8 cellular contexts compared by ENCODE assay signal in genomic region chr18:76686737-76687231, GRCh38.
DNase-seq lines count a peak whose midpoint lies in the region; ATAC-seq, FAIRE-seq and TF ChIP-seq lines count a peak whose summit lies in the region.

No MANE protein-coding gene starts in this region.

- peak; percentile 70 to 72 for DNase-seq in AML-193 (lab: John Stamatoyannopoulos, UW)
- no peak for DNase-seq in GM18507 (ENCODE audit: extremely low spot score, insufficient read length, low read depth)
- peak; percentile 50 for DNase-seq in NCI-H345 treated with DMSO at 0.1 percent for 48 hours (lab: John Stamatoyannopoulos, UW; ENCODE audit: unreplicated experiment)
- DNase-seq in activated T-cell treated with anti-CD3 and anti-CD28 coated beads, Interleukin-2, amount 50 U/mL, for 72 hours: peak; percentile 14
- DNase-seq in foreskin keratinocyte: peak; percentile 62 to 74
- DNase-seq in osteoblast (ENCODE audit: insufficient read length, low spot score, missing footprints): peak; percentile 95
- DNase-seq in T-helper 9 cell: no peak

- H3K4me3 Mint-ChIP-seq in activated T-cell treated with anti-CD3 and anti-CD28 coated beads, Interleukin-2, amount 50 U/mL, for 72 hours: peak overlapping the region; percentile 59 to 60

- H3K27me3 ChIP-seq in foreskin keratinocyte (no peaks in the 10 kb centered on the region), osteoblast (ENCODE audit: insufficient read depth, low read length) (peaks cover 33% of the 10 kb centered on the region)

- peak overlapping the region; percentile 41 for H3K4me2 ChIP-seq in osteoblast (ENCODE audit: insufficient read depth, low read length)

- ATAC-seq in HG03378 (IDR thresholded peaks at IDR 0.05; ENCODE audit: unreplicated experiment) (peak; percentile 64), foreskin keratinocyte (peak; percentile 72)
- ATAC-seq in activated T-cell treated with anti-CD3 and anti-CD28 coated beads, Interleukin-2, amount 50 U/mL, for 72 hours (replicated peaks in 1 of 2): peak; percentile 45 to 56

- H3K27ac ChIP-seq in foreskin keratinocyte (peak overlapping the region; percentile 53), osteoblast (ENCODE audit: low read depth, low read length) (no peak overlapping the region)

- H3K27ac Mint-ChIP-seq in activated T-cell treated with anti-CD3 and anti-CD28 coated beads, Interleukin-2, amount 50 U/mL, for 72 hours: no peak overlapping the region

- H3K27me3 Mint-ChIP-seq in activated T-cell treated with anti-CD3 and anti-CD28 coated beads, Interleukin-2, amount 50 U/mL, for 72 hours (ENCODE audit: low read depth): peaks cover 44% of the 10 kb centered on the region

- no peaks in the 10 kb centered on the region for H3K79me2 ChIP-seq in osteoblast (ENCODE audit: insufficient read depth, low read length)

- H3K9me3 ChIP-seq in osteoblast (ENCODE audit: low read depth, low read length): no peaks in the 10 kb centered on the region

- peaks cover 9% of the 10 kb centered on the region for H3K4me1 ChIP-seq in foreskin keratinocyte
- peaks cover 6% of the 10 kb centered on the region for H3K4me1 ChIP-seq in osteoblast (ENCODE audit: insufficient read depth, low read length)

- H4K20me1 ChIP-seq in osteoblast (ENCODE audit: insufficient read depth, low read length): no peaks in the 10 kb centered on the region

- no peaks in the 10 kb centered on the region for H3K9me3 Mint-ChIP-seq in activated T-cell treated with anti-CD3 and anti-CD28 coated beads, Interleukin-2, amount 50 U/mL, for 72 hours

- H3K36me3 Mint-ChIP-seq in activated T-cell treated with anti-CD3 and anti-CD28 coated beads, Interleukin-2, amount 50 U/mL, for 72 hours (ENCODE audit: insufficient read depth in 2 of 2): no peaks in the 10 kb centered on the region

- H2AFZ ChIP-seq in osteoblast (ENCODE audit: low read length): peak overlapping the region; percentile 83

- H3K36me3 ChIP-seq in osteoblast (ENCODE audit: insufficient read depth, low read length): no peaks in the 10 kb centered on the region

- peak; percentile 56 for FAIRE-seq in GM18507 (lab: Jason Lieb, UNC)

- TF ChIP-seq CTCF in foreskin keratinocyte (conservative IDR thresholded peaks at IDR 0.05) (peak; percentile 79), osteoblast (IDR thresholded peaks at IDR 0.05; ENCODE audit: extremely low read depth, low read depth, low read length) (peak; percentile 69)

- H3K4me3 ChIP-seq in osteoblast (ENCODE audit: insufficient read depth, low read length): no peak overlapping the region

- H3K4me1 Mint-ChIP-seq in activated T-cell treated with anti-CD3 and anti-CD28 coated beads, Interleukin-2, amount 50 U/mL, for 72 hours (ENCODE audit: low read depth): peaks cover 26% of the 10 kb centered on the region

Comparison
In these comparisons a context has a peak if more than half of its experiments do, and no peak if none do; other contexts are left out.
1. DNase-seq: peak in AML-193 (2 of 2), NCI-H345 treated with DMSO at 0.1 percent for 48 hours (single experiment), activated T-cell treated with anti-CD3 and anti-CD28 coated beads, Interleukin-2, amount 50 U/mL, for 72 hours (2 of 2), foreskin keratinocyte (2 of 2) and osteoblast (single experiment); none in GM18507 (single experiment) and T-helper 9 cell (single experiment).
2. Peak in every context shown above with its lines, with median percentiles within 50 percentile points of each other: ATAC-seq.